1 cellular context compared by ENCODE assay signal in genomic region chr2:152174574-152174973, GRCh38.
TF ChIP-seq lines count a peak whose summit lies in the region.

No MANE protein-coding gene starts in this region.

TF ChIP-seq in HEK293, 187 proteins besides CTCF, POLR2A, EP300 and RAD21 (continued from another document):
- no peak for TF ChIP-seq ZNF596 (tag by site-specific recombination; IDR thresholded peaks at IDR 0.05)
